Comparison of ENCODE assay signal across 8 cellular contexts in the genomic region with DNA sequence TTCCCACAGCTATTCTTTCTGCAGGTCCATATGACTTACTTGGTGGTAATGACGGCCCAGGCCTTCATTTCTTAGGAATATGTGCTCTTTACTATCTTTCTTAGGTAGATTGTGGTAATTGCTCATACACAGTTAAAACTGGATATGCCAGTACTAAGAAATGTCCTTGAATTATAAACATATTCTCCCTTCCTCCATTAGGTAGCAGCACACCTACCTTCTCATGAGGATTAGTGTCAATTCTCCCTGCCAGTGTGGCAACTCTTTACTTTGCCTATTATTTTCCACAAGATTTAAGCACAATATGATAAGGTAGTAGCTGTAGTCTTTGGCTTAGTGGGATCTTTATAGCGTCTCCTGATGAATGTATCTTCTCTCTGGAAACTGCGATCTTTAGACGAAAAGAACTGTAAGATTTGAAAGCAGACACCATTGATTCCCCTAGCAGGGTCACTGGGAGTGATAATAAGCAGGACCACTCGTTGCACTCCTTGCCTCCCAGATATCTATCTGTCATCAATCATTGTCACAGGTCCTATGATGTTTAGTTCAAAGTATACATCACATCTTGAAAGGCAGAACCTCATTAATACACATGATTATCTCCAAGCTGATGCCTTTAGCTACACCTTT.
DNase-seq lines count a peak whose midpoint lies in the region; ATAC-seq and TF ChIP-seq lines count a peak whose summit lies in the region.

No MANE protein-coding gene starts in this region.

- ATAC-seq in GM18511 (IDR thresholded peaks at IDR 0.05; ENCODE audit: unreplicated experiment) (peak; percentile 90), HG02970 (IDR thresholded peaks at IDR 0.05; ENCODE audit: low FRiP score, unreplicated experiment) (peak; percentile 90)

- H3K27ac ChIP-seq in 22Rv1 (no peak overlapping the region), OCI-LY1 (ENCODE audit: low read depth, low read length, poor library complexity, severe bottlenecking) (no peak overlapping the region), right atrium auricular region (no peak overlapping the region)

- no peak overlapping the region for H2AFZ ChIP-seq in OCI-LY1 (ENCODE audit: low read length)

- no peaks in the 10 kb centered on the region for H3K9me2 ChIP-seq in OCI-LY1 (ENCODE audit: low read depth, low read length)

- peak overlapping the region; percentile 28; the same call in 1 of the 2 replicates for H3K4me2 ChIP-seq in OCI-LY1 (ENCODE audit: low read length)

- TF ChIP-seq CTCF in 22Rv1 (IDR thresholded peaks at IDR 0.05) (peak; percentile 84), OCI-LY1 (IDR thresholded peaks at IDR 0.05; ENCODE audit: low read length) (peak; percentile 78), right atrium auricular region (IDR thresholded peaks at IDR 0.05) (peak; percentile 52 to 65)

- DNase-seq in right atrium auricular region (ENCODE audit: low spot score) (no peak), posterior cingulate gyrus (no peak), activated gamma-delta T cell (lab: John Stamatoyannopoulos, UW) (no peak), NCI-H1105 treated with DMSO at 0.1 percent for 48 hours (lab: John Stamatoyannopoulos, UW) (no peak)

- H3K36me3 ChIP-seq in OCI-LY1 (ENCODE audit: insufficient read depth, low read length) (no peaks in the 10 kb centered on the region), right atrium auricular region (no peaks in the 10 kb centered on the region)

- peaks cover 21% of the 10 kb centered on the region for H3K4me1 ChIP-seq in OCI-LY1 (ENCODE audit: insufficient read depth, low read length, severe bottlenecking)
- no peaks in the 10 kb centered on the region for H3K4me1 ChIP-seq in right atrium auricular region

- H3K9me3 ChIP-seq in OCI-LY1 (ENCODE audit: low read length) = no peaks in the 10 kb centered on the region
- no peaks in the 10 kb centered on the region for H3K9me3 ChIP-seq in right atrium auricular region

- intact Hi-C loops in posterior cingulate gyrus (cut with DNase I) = no loop called here

- H3F3A ChIP-seq in OCI-LY1 (ENCODE audit: insufficient read depth, low read length) = no peaks in the 10 kb centered on the region

- no peaks in the 10 kb centered on the region for H3K27me3 ChIP-seq in OCI-LY1 (ENCODE audit: insufficient read depth, low read length)
- H3K27me3 ChIP-seq in right atrium auricular region = no peaks in the 10 kb centered on the region

- no peaks in the 10 kb centered on the region for H4K20me1 ChIP-seq in OCI-LY1 (ENCODE audit: insufficient read depth, low read length)

- H3K4me3 ChIP-seq in OCI-LY1 (ENCODE audit: low read depth, low read length, poor library complexity, severe bottlenecking) (no peak overlapping the region), right atrium auricular region (no peak overlapping the region)

- H3K9ac ChIP-seq in OCI-LY1 (ENCODE audit: low read length) = no peak overlapping the region

- no peaks in the 10 kb centered on the region for H3K79me2 ChIP-seq in OCI-LY1 (ENCODE audit: insufficient read depth, low read length)
